In the genomic region with DNA sequence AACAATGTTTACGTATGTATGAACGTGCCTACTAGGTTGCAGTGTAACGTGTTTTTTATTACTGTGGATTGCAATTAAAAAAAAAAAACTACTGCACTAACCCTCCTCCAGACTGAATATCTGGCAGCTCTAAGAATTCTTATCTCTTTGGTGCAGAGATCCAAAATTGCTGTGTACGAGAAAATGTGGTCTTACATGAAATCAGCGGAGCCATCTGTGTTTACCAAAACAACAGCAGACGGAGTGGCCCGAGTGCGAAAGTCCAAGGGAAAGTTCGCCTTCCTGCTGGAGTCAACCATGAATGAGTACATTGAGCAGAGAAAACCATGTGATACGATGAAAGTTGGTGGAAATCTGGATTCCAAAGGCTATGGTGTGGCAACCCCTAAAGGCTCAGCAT, we compare ENCODE assay signal across 1 cellular context.
TF ChIP-seq lines count a peak whose summit lies in the region.

No MANE protein-coding gene starts in this region.

TF ChIP-seq in K562, 482 proteins besides CTCF, POLR2A, EP300 and RAD21 (continued from another document and continues in another):
- TF ChIP-seq, protein P1, sequence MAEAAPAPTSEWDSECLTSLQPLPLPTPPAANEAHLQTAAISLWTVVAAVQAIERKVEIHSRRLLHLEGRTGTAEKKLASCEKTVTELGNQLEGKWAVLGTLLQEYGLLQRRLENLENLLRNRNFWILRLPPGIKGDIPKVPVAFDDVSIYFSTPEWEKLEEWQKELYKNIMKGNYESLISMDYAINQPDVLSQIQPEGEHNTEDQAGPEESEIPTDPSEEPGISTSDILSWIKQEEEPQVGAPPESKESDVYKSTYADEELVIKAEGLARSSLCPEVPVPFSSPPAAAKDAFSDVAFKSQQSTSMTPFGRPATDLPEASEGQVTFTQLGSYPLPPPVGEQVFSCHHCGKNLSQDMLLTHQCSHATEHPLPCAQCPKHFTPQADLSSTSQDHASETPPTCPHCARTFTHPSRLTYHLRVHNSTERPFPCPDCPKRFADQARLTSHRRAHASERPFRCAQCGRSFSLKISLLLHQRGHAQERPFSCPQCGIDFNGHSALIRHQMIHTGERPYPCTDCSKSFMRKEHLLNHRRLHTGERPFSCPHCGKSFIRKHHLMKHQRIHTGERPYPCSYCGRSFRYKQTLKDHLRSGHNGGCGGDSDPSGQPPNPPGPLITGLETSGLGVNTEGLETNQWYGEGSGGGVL (CRISPR knock-in tag; IDR thresholded peaks at IDR 0.05): no peak
- TF ChIP-seq CREB1 (IDR thresholded peaks at IDR 0.05) (peak; percentile 39; the same call in 1 of the 2 replicates), CREB1 (CRISPR knock-in tag; IDR thresholded peaks at IDR 0.05) (no peak), JUNB (CRISPR knock-in tag; conservative IDR thresholded peaks at IDR 0.05) (no peak), CBX5 (IDR thresholded peaks at IDR 0.05; ENCODE audit: borderline replicate concordance, low read depth) (no peak), MBD2 (IDR thresholded peaks at IDR 0.05; ENCODE audit: borderline replicate concordance, low read depth) (0 out of 2 replicates have a peak, but pooled peaks have one; percentile 33), ATF4 (CRISPR knock-in tag; IDR thresholded peaks at IDR 0.05) (no peak), NCOR1 (IDR thresholded peaks at IDR 0.05) (peak; percentile 86), ZNF76 (CRISPR knock-in tag; IDR thresholded peaks at IDR 0.05; ENCODE audit: borderline replicate concordance) (no peak), XRCC5 (IDR thresholded peaks at IDR 0.05; ENCODE audit: low read depth, low read length) (no peak), DIDO1 (tag; IDR thresholded peaks at IDR 0.05; ENCODE audit: low read depth) (no peak), ZC3H11A (IDR thresholded peaks at IDR 0.05; ENCODE audit: low read depth, low read length) (no peak), DLX4 (CRISPR knock-in tag; IDR thresholded peaks at IDR 0.05) (no peak), ZNF707 (CRISPR knock-in tag; conservative IDR thresholded peaks at IDR 0.05) (no peak), TSC22D4 (tag; IDR thresholded peaks at IDR 0.05) (no peak), KAT7 (CRISPR knock-in tag; IDR thresholded peaks at IDR 0.05; ENCODE audit: borderline replicate concordance) (no peak), ZNF384 (IDR thresholded peaks at IDR 0.05; ENCODE audit: low read depth, low read length) (peak; percentile 87), HNRNPUL1 (IDR thresholded peaks at IDR 0.05; ENCODE audit: low read length) (no peak), GMEB1 (CRISPR knock-in tag; IDR thresholded peaks at IDR 0.05) (no peak), POLR3A (IDR thresholded peaks at IDR 0.05; ENCODE audit: borderline replicate concordance, extremely low read depth, insufficient read depth, insufficient read length) (no peak), ZNF830 (CRISPR knock-in tag; IDR thresholded peaks at IDR 0.05) (no peak), KLF10 (CRISPR knock-in tag; IDR thresholded peaks at IDR 0.05) (no peak), ILK (tag; IDR thresholded peaks at IDR 0.05; ENCODE audit: borderline replicate concordance, low read depth) (no peak), POLR3G (IDR thresholded peaks at IDR 0.05; ENCODE audit: extremely low read depth, insufficient read length, insufficient replicate concordance) (no peak), ZNF253 (CRISPR knock-in tag; conservative IDR thresholded peaks at IDR 0.05) (no peak), CHAMP1 (IDR thresholded peaks at IDR 0.05) (no peak; the same call in 1 of the 2 replicates), ZNF444 (CRISPR knock-in tag; IDR thresholded peaks at IDR 0.05) (no peak), SMARCC2 (IDR thresholded peaks at IDR 0.05; ENCODE audit: low read depth) (peak; percentile 79), CBX8 (IDR thresholded peaks at IDR 0.05; ENCODE audit: borderline replicate concordance, extremely low read depth, low read depth, low read length, poor library complexity, severe bottlenecking) (no peak), TEAD4 (IDR thresholded peaks at IDR 0.05; ENCODE audit: low read length) (peak; percentile 98), TEAD4 (CRISPR knock-in tag; IDR thresholded peaks at IDR 0.05; ENCODE audit: borderline replicate concordance) (no peak), ZNF407 (IDR thresholded peaks at IDR 0.05; ENCODE audit: low read depth) (no peak), RBFOX2 (IDR thresholded peaks at IDR 0.05; ENCODE audit: low read depth, low read length) (no peak), USF1 (CRISPR knock-in tag; IDR thresholded peaks at IDR 0.05) (no peak), RBM25 (IDR thresholded peaks at IDR 0.05; ENCODE audit: low read depth, low read length, severe bottlenecking) (no peak), EZH2 (IDR thresholded peaks at IDR 0.05; ENCODE audit: borderline replicate concordance, low read depth, low read length) (no peak), ZBTB33 (CRISPR knock-in tag; IDR thresholded peaks at IDR 0.05) (no peak), CBFA2T3 (IDR thresholded peaks at IDR 0.05) (peak; percentile 95), ZFPM2 (CRISPR knock-in tag; IDR thresholded peaks at IDR 0.05) (no peak), NR4A1 (CRISPR knock-in tag; IDR thresholded peaks at IDR 0.05) (no peak), NR4A1 (tag; IDR thresholded peaks at IDR 0.05) (no peak), ZNF561 (CRISPR knock-in tag; conservative IDR thresholded peaks at IDR 0.05) (no peak), NUFIP1 (IDR thresholded peaks at IDR 0.05; ENCODE audit: partially characterized antibody) (no peak)
- TF ChIP-seq, protein P2, sequence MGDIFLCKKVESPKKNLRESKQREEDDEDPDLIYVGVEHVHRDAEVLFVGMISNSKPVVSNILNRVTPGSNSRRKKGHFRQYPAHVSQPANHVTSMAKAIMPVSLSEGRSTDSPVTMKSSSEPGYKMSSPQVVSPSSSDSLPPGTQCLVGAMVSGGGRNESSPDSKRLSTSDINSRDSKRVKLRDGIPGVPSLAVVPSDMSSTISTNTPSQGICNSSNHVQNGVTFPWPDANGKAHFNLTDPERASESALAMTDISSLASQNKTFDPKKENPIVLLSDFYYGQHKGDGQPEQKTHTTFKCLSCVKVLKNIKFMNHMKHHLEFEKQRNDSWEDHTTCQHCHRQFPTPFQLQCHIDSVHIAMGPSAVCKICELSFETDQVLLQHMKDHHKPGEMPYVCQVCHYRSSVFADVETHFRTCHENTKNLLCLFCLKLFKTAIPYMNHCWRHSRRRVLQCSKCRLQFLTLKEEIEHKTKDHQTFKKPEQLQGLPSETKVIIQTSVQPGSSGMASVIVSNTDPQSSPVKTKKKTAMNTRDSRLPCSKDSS (IDR thresholded peaks at IDR 0.05; ENCODE audit: low read depth, partially characterized antibody): no peak
